Comparison of ENCODE assay signal across 1 cellular context in the genomic region with DNA sequence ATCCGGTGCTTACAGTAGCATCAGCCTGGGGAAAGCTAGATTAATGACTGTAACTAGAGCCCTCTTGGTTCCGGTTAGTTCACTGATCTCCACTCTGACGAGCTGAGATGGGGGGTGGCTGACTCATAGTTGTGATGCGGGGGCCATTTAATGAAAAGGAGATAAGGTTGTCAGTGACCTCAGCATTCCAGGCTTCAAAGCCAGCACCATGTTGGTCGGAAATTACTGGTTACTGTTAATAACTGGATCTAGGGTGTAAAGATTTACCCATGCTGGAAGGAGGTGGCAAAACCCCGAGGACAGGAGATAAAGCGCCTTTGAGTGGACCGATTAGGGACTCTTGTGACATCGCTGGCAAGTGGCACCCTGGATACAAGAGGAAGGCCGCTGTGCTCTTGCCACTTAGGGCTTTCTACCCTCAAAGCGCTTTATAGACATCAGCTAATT.
TF ChIP-seq lines count a peak whose summit lies in the region.

No MANE protein-coding gene starts in this region.

TF ChIP-seq in HEK293, 187 proteins besides CTCF, POLR2A, EP300 and RAD21 (continued from another document and continues in another):
- TF ChIP-seq GFI1B (tag by site-specific recombination; IDR thresholded peaks at IDR 0.05) (peak; percentile 76), ZNF211 (tag by site-specific recombination; IDR thresholded peaks at IDR 0.05; ENCODE audit: low read depth) (no peak), ZSCAN16 (tag by site-specific recombination; IDR thresholded peaks at IDR 0.05) (peak; percentile 83), ZNF16 (tag by site-specific recombination; IDR thresholded peaks at IDR 0.05; ENCODE audit: low read depth) (no peak), ZFP37 (tag by site-specific recombination; IDR thresholded peaks at IDR 0.05) (no peak), SP3 (tag by site-specific recombination; IDR thresholded peaks at IDR 0.05) (peak; percentile 40; the same call in 1 of the 2 replicates), GLIS1 (tag by site-specific recombination; IDR thresholded peaks at IDR 0.05) (peak; percentile 96), GLIS2 (tag by site-specific recombination; IDR thresholded peaks at IDR 0.05) (no peak; the same call in 1 of the 2 replicates), ZNF555 (tag by site-specific recombination; conservative IDR thresholded peaks at IDR 0.05) (no peak), ZNF394 (tag by site-specific recombination; IDR thresholded peaks at IDR 0.05; ENCODE audit: borderline replicate concordance) (no peak; the same call in 1 of the 2 replicates), ZNF19 (tag by site-specific recombination; IDR thresholded peaks at IDR 0.05; ENCODE audit: low read depth) (0 out of 2 replicates have a peak, but pooled peaks have one; percentile 23), ZNF664 (tag by site-specific recombination; IDR thresholded peaks at IDR 0.05) (0 out of 2 replicates have a peak, but pooled peaks have one; percentile 23), ZNF629 (tag by site-specific recombination; IDR thresholded peaks at IDR 0.05) (peak; percentile 98), RBAK (tag by site-specific recombination; IDR thresholded peaks at IDR 0.05) (no peak), ZNF157 (tag by site-specific recombination; IDR thresholded peaks at IDR 0.05) (no peak), FEZF1 (tag by site-specific recombination; IDR thresholded peaks at IDR 0.05) (peak; percentile 99), EGR2 (tag by site-specific recombination; IDR thresholded peaks at IDR 0.05; ENCODE audit: low read depth) (peak; percentile 78), KLF8 (tag by site-specific recombination; IDR thresholded peaks at IDR 0.05) (peak; percentile 85), ZNF558 (tag by site-specific recombination; IDR thresholded peaks at IDR 0.05) (peak; percentile 63; the same call in 1 of the 2 replicates), ZNF561 (tag by site-specific recombination; IDR thresholded peaks at IDR 0.05; ENCODE audit: borderline replicate concordance) (peak; percentile 84), ZNF391 (tag by site-specific recombination; IDR thresholded peaks at IDR 0.05; ENCODE audit: borderline replicate concordance, low read depth) (peak; percentile 90; the same call in 1 of the 2 replicates), ZNF23 (tag by site-specific recombination; IDR thresholded peaks at IDR 0.05; ENCODE audit: borderline replicate concordance) (no peak), ZNF677 (tag by site-specific recombination; IDR thresholded peaks at IDR 0.05) (no peak), ZNF792 (tag by site-specific recombination; IDR thresholded peaks at IDR 0.05) (no peak), ZNF324 (tag by site-specific recombination; IDR thresholded peaks at IDR 0.05) (peak; percentile 90), GLI2 (tag by site-specific recombination; IDR thresholded peaks at IDR 0.05; ENCODE audit: borderline replicate concordance, low read depth) (peak; percentile 86), ZNF768 (tag by site-specific recombination; IDR thresholded peaks at IDR 0.05) (no peak), ZNF184 (tag by site-specific recombination; IDR thresholded peaks at IDR 0.05) (0 out of 2 replicates have a peak, but pooled peaks have one; percentile 69), ZNF114 (tag by site-specific recombination; IDR thresholded peaks at IDR 0.05) (no peak), ZNF311 (tag by site-specific recombination; IDR thresholded peaks at IDR 0.05; ENCODE audit: borderline replicate concordance) (no peak), ZNF473 (tag by site-specific recombination; IDR thresholded peaks at IDR 0.05) (no peak), ZNF302 (tag by site-specific recombination; IDR thresholded peaks at IDR 0.05; ENCODE audit: low read depth) (no peak), TCF7L2 (IDR thresholded peaks at IDR 0.05; ENCODE audit: borderline replicate concordance, low read depth, low read length) (peak; percentile 98), ZNF341 (tag by site-specific recombination; IDR thresholded peaks at IDR 0.05; ENCODE audit: low read depth) (peak; percentile 33), ZNF121 (tag by site-specific recombination; IDR thresholded peaks at IDR 0.05) (no peak), BCL11A (tag by site-specific recombination; IDR thresholded peaks at IDR 0.05; ENCODE audit: low read depth) (peak; percentile 92), SP7 (tag by site-specific recombination; IDR thresholded peaks at IDR 0.05) (peak; percentile 100), ZNF560 (tag by site-specific recombination; IDR thresholded peaks at IDR 0.05; ENCODE audit: borderline replicate concordance) (no peak), ZBTB48 (tag by site-specific recombination; IDR thresholded peaks at IDR 0.05) (0 out of 2 replicates have a peak, but pooled peaks have one; percentile 17)
- TF ChIP-seq, protein P1, sequence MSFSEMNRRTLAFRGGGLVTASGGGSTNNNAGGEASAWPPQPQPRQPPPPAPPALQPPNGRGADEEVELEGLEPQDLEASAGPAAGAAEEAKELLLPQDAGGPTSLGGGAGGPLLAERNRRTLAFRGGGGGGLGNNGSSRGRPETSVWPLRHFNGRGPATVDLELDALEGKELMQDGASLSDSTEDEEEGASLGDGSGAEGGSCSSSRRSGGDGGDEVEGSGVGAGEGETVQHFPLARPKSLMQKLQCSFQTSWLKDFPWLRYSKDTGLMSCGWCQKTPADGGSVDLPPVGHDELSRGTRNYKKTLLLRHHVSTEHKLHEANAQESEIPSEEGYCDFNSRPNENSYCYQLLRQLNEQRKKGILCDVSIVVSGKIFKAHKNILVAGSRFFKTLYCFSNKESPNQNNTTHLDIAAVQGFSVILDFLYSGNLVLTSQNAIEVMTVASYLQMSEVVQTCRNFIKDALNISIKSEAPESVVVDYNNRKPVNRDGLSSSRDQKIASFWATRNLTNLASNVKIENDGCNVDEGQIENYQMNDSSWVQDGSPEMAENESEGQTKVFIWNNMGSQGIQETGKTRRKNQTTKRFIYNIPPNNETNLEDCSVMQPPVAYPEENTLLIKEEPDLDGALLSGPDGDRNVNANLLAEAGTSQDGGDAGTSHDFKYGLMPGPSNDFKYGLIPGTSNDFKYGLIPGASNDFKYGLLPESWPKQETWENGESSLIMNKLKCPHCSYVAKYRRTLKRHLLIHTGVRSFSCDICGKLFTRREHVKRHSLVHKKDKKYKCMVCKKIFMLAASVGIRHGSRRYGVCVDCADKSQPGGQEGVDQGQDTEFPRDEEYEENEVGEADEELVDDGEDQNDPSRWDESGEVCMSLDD (tag by site-specific recombination; IDR thresholded peaks at IDR 0.05) = peak; percentile 65
- TF ChIP-seq, protein P2, sequence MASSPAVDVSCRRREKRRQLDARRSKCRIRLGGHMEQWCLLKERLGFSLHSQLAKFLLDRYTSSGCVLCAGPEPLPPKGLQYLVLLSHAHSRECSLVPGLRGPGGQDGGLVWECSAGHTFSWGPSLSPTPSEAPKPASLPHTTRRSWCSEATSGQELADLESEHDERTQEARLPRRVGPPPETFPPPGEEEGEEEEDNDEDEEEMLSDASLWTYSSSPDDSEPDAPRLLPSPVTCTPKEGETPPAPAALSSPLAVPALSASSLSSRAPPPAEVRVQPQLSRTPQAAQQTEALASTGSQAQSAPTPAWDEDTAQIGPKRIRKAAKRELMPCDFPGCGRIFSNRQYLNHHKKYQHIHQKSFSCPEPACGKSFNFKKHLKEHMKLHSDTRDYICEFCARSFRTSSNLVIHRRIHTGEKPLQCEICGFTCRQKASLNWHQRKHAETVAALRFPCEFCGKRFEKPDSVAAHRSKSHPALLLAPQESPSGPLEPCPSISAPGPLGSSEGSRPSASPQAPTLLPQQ (tag by site-specific recombination; IDR thresholded peaks at IDR 0.05) = peak; percentile 78
- TF ChIP-seq, protein P3, sequence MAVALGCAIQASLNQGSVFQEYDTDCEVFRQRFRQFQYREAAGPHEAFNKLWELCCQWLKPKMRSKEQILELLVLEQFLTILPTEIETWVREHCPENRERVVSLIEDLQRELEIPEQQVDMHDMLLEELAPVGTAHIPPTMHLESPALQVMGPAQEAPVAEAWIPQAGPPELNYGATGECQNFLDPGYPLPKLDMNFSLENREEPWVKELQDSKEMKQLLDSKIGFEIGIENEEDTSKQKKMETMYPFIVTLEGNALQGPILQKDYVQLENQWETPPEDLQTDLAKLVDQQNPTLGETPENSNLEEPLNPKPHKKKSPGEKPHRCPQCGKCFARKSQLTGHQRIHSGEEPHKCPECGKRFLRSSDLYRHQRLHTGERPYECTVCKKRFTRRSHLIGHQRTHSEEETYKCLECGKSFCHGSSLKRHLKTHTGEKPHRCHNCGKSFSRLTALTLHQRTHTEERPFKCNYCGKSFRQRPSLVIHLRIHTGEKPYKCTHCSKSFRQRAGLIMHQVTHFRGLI (tag by site-specific recombination; IDR thresholded peaks at IDR 0.05) = peak; percentile 19; the same call in 1 of the 2 replicates
- TF ChIP-seq, protein P4, sequence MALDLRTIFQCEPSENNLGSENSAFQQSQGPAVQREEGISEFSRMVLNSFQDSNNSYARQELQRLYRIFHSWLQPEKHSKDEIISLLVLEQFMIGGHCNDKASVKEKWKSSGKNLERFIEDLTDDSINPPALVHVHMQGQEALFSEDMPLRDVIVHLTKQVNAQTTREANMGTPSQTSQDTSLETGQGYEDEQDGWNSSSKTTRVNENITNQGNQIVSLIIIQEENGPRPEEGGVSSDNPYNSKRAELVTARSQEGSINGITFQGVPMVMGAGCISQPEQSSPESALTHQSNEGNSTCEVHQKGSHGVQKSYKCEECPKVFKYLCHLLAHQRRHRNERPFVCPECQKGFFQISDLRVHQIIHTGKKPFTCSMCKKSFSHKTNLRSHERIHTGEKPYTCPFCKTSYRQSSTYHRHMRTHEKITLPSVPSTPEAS (tag by site-specific recombination; IDR thresholded peaks at IDR 0.05) = 0 out of 2 replicates have a peak, but pooled peaks have one; percentile 33
- TF ChIP-seq, protein P5, sequence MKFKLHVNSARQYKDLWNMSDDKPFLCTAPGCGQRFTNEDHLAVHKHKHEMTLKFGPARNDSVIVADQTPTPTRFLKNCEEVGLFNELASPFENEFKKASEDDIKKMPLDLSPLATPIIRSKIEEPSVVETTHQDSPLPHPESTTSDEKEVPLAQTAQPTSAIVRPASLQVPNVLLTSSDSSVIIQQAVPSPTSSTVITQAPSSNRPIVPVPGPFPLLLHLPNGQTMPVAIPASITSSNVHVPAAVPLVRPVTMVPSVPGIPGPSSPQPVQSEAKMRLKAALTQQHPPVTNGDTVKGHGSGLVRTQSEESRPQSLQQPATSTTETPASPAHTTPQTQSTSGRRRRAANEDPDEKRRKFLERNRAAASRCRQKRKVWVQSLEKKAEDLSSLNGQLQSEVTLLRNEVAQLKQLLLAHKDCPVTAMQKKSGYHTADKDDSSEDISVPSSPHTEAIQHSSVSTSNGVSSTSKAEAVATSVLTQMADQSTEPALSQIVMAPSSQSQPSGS (tag by site-specific recombination; IDR thresholded peaks at IDR 0.05; ENCODE audit: low read depth) = peak; percentile 87
- TF ChIP-seq, protein P6, sequence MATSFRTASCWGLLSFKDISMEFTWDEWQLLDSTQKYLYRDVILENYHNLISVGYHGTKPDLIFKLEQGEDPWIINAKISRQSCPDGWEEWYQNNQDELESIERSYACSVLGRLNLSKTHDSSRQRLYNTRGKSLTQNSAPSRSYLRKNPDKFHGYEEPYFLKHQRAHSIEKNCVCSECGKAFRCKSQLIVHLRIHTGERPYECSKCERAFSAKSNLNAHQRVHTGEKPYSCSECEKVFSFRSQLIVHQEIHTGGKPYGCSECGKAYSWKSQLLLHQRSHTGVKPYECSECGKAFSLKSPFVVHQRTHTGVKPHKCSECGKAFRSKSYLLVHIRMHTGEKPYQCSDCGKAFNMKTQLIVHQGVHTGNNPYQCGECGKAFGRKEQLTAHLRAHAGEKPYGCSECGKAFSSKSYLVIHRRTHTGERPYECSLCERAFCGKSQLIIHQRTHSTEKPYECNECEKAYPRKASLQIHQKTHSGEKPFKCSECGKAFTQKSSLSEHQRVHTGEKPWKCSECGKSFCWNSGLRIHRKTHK (tag by site-specific recombination; IDR thresholded peaks at IDR 0.05) = no peak
- TF ChIP-seq, protein P7, sequence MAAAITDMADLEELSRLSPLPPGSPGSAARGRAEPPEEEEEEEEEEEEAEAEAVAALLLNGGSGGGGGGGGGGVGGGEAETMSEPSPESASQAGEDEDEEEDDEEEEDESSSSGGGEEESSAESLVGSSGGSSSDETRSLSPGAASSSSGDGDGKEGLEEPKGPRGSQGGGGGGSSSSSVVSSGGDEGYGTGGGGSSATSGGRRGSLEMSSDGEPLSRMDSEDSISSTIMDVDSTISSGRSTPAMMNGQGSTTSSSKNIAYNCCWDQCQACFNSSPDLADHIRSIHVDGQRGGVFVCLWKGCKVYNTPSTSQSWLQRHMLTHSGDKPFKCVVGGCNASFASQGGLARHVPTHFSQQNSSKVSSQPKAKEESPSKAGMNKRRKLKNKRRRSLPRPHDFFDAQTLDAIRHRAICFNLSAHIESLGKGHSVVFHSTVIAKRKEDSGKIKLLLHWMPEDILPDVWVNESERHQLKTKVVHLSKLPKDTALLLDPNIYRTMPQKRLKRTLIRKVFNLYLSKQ (tag by site-specific recombination; IDR thresholded peaks at IDR 0.05; ENCODE audit: borderline replicate concordance) = no peak
- TF ChIP-seq, protein P8, sequence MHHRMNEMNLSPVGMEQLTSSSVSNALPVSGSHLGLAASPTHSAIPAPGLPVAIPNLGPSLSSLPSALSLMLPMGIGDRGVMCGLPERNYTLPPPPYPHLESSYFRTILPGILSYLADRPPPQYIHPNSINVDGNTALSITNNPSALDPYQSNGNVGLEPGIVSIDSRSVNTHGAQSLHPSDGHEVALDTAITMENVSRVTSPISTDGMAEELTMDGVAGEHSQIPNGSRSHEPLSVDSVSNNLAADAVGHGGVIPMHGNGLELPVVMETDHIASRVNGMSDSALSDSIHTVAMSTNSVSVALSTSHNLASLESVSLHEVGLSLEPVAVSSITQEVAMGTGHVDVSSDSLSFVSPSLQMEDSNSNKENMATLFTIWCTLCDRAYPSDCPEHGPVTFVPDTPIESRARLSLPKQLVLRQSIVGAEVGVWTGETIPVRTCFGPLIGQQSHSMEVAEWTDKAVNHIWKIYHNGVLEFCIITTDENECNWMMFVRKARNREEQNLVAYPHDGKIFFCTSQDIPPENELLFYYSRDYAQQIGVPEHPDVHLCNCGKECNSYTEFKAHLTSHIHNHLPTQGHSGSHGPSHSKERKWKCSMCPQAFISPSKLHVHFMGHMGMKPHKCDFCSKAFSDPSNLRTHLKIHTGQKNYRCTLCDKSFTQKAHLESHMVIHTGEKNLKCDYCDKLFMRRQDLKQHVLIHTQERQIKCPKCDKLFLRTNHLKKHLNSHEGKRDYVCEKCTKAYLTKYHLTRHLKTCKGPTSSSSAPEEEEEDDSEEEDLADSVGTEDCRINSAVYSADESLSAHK (tag by site-specific recombination; IDR thresholded peaks at IDR 0.05) = peak; percentile 79
- TF ChIP-seq, protein P9, sequence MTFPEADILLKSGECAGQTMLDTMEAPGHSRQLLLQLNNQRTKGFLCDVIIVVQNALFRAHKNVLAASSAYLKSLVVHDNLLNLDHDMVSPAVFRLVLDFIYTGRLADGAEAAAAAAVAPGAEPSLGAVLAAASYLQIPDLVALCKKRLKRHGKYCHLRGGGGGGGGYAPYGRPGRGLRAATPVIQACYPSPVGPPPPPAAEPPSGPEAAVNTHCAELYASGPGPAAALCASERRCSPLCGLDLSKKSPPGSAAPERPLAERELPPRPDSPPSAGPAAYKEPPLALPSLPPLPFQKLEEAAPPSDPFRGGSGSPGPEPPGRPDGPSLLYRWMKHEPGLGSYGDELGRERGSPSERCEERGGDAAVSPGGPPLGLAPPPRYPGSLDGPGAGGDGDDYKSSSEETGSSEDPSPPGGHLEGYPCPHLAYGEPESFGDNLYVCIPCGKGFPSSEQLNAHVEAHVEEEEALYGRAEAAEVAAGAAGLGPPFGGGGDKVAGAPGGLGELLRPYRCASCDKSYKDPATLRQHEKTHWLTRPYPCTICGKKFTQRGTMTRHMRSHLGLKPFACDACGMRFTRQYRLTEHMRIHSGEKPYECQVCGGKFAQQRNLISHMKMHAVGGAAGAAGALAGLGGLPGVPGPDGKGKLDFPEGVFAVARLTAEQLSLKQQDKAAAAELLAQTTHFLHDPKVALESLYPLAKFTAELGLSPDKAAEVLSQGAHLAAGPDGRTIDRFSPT (tag by site-specific recombination; IDR thresholded peaks at IDR 0.05) = no peak
